In genomic region chr11:64347171-64347867, GRCh38 we compare ENCODE assay signal across 1 cellular context.
A peak's percentile ranks its signal among the peaks of the same experiment; 100 is the strongest.
TF ChIP-seq lines count a peak whose summit lies in the region.

No MANE protein-coding gene starts in this region.

TF ChIP-seq in A549, 52 proteins besides CTCF, POLR2A, EP300 and RAD21 (continued from another document):
- TF ChIP-seq TP53 (CRISPR knock-in tag; IDR thresholded peaks at IDR 0.05) (no peak), HES2 (IDR thresholded peaks at IDR 0.05) (no peak), BCL3 (IDR thresholded peaks at IDR 0.05) (no peak), FOSB (CRISPR knock-in tag; IDR thresholded peaks at IDR 0.05) (no peak), ZFP36 (IDR thresholded peaks at IDR 0.05; ENCODE audit: borderline replicate concordance, partially characterized antibody) (peak; percentile 54), USF2 (IDR thresholded peaks at IDR 0.05) (no peak), MYC (IDR thresholded peaks at IDR 0.05; ENCODE audit: borderline replicate concordance, low read length) (no peak), CHD4 (IDR thresholded peaks at IDR 0.05; ENCODE audit: borderline replicate concordance) (0 out of 2 replicates have a peak, but pooled peaks have one; percentile 35), RFX5 (IDR thresholded peaks at IDR 0.05) (no peak), GATA3 (IDR thresholded peaks at IDR 0.05; ENCODE audit: borderline replicate concordance) (no peak), TFCP2L1 (CRISPR knock-in tag; IDR thresholded peaks at IDR 0.05) (no peak), SMC3 (IDR thresholded peaks at IDR 0.05) (no peak), KDM1A (IDR thresholded peaks at IDR 0.05; ENCODE audit: low read depth) (no peak), RCOR1 (IDR thresholded peaks at IDR 0.05; ENCODE audit: low read depth, low read length) (no peak), EHF (CRISPR knock-in tag; IDR thresholded peaks at IDR 0.05) (no peak), MAX (IDR thresholded peaks at IDR 0.05) (no peak), JUNB (IDR thresholded peaks at IDR 0.05) (no peak), ESRRA (IDR thresholded peaks at IDR 0.05; ENCODE audit: borderline replicate concordance, low read length) (no peak), RNF2 (IDR thresholded peaks at IDR 0.05; ENCODE audit: borderline replicate concordance, low read depth) (no peak), ZNF302 (CRISPR knock-in tag; IDR thresholded peaks at IDR 0.05) (no peak), FOSL2 (IDR thresholded peaks at IDR 0.05) (no peak), FOSL2 (CRISPR knock-in tag; IDR thresholded peaks at IDR 0.05) (peak; percentile 24; the same call in 1 of the 2 replicates), CBX8 (IDR thresholded peaks at IDR 0.05) (no peak), FOXS1 (CRISPR knock-in tag; IDR thresholded peaks at IDR 0.05) (no peak)
- TF ChIP-seq, protein P1, sequence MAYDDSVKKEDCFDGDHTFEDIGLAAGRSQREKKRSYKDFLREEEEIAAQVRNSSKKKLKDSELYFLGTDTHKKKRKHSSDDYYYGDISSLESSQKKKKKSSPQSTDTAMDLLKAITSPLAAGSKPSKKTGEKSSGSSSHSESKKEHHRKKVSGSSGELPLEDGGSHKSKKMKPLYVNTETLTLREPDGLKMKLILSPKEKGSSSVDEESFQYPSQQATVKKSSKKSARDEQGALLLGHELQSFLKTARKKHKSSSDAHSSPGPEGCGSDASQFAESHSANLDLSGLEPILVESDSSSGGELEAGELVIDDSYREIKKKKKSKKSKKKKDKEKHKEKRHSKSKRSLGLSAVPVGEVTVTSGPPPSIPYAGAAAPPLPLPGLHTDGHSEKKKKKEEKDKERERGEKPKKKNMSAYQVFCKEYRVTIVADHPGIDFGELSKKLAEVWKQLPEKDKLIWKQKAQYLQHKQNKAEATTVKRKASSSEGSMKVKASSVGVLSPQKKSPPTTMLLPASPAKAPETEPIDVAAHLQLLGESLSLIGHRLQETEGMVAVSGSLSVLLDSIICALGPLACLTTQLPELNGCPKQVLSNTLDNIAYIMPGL (CRISPR knock-in tag; IDR thresholded peaks at IDR 0.05; ENCODE audit: borderline replicate concordance) = no peak
